9 cellular contexts compared by ENCODE assay signal in the genomic region with DNA sequence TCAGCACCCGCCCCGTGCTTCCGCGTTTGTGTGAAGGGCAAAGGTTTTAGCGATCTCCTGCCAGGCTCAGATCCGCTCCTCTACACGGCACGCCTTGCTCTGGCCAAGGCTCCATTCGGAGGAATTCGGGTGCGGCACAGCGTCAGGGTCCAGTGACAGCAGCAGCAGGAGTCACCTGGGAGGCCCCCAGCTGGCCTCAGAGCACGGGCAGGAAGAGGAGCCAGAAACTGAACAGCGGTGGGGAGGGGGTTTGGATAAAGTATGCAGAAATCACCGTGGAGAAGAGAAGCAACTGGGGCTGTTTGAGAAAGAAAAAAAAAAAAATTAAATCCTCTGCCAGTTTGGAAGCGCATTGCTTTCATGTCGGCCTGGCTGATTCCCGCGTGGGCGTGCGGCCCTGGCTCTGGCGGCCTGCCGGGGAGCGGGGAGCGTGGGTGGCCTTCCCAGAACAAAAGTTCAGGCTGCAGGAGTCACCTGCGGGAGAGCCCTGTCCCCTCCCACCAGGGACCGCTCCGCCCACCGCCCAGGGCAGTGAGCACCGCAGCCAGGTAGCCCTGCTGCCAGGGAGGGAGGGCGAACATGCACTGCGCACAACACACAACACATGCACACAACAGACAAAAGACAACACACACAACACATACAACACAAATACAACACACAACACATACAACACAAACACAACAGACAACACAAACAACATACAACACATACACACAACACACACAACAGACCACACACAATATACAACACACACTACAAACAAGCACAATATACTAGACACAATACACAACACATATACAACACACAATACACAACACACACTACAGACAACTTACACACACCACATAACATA.
DNase-seq lines count a peak whose midpoint lies in the region; ATAC-seq and TF ChIP-seq lines count a peak whose summit lies in the region.
"Had no signal": no experiment of that assay in that cellular context is flagged by ENCODE, and none has a peak within 500 bp of the region (broad histone marks: within the 10 kb centered on the region; RNA-seq: fewer than 3 reads in every experiment).

No MANE protein-coding gene starts in this region.

- 60% methylated on average over 24 of the region's 32 CpGs for WGBS in SK-N-SH (ENCODE audit: low lambda C conversion rate)

- H3K4me1 ChIP-seq in SK-N-SH (ENCODE audit: control insufficient read depth in 1 of 2, insufficient read depth in 2 of 2, low read depth in 1 of 2, low read length in 1 of 2) (peaks cover 0 to 14% of the 10 kb centered on the region in 2 experiments; a peak in 1 of 4 replicates), parathyroid adenoma (peaks cover 70% of the 10 kb centered on the region)

- H4K20me1 ChIP-seq in SK-N-SH (ENCODE audit: insufficient read depth): no peaks in the 10 kb centered on the region

- H3K9ac ChIP-seq in SK-N-SH (no peak overlapping the region), parathyroid adenoma (no peak overlapping the region)

- POLR2A ChIA-PET in SK-N-SH (lab: Yijun Ruan, JAX): no interaction called here

- H3K9me3 ChIP-seq in SK-N-SH (no peaks in the 10 kb centered on the region), parathyroid adenoma (ENCODE audit: control insufficient read depth, low read length) (no peaks in the 10 kb centered on the region)

- H3K79me2 ChIP-seq in SK-N-SH (ENCODE audit: insufficient read depth): no peaks in the 10 kb centered on the region
- no peaks in the 10 kb centered on the region for H3K79me2 ChIP-seq in parathyroid adenoma

- H3K4me3 ChIP-seq in SK-N-SH (ENCODE audit: low read depth in 2 of 2, low read length in 1 of 2) (no peak overlapping the region), parathyroid adenoma (ENCODE audit: low read depth, low read length) (peak overlapping the region; percentile 48)

- no peak for TF ChIP-seq CTCF in SK-N-SH (IDR thresholded peaks at IDR 0.05)
- TF ChIP-seq CTCF in parathyroid adenoma (IDR thresholded peaks at IDR 0.05): no peak

- no peaks in the 10 kb centered on the region for H3K9me2 ChIP-seq in SK-N-SH

- no peak for ATAC-seq in GM18519 (IDR thresholded peaks at IDR 0.05; ENCODE audit: low FRiP score, unreplicated experiment)
- no peak for ATAC-seq in GM21825 (IDR thresholded peaks at IDR 0.05; ENCODE audit: unreplicated experiment)

- no peak overlapping the region for H3K27ac ChIP-seq in SK-N-SH (ENCODE audit: low read depth in 2 of 2, low read length in 1 of 2)
- H3K27ac ChIP-seq in parathyroid adenoma: peak overlapping the region; percentile 99
- H3K27ac ChIP-seq: C4-2B had no signal

- no peak overlapping the region for H3K4me2 ChIP-seq in SK-N-SH
- H3K4me2 ChIP-seq in parathyroid adenoma (ENCODE audit: low read length): peak overlapping the region; percentile 81

- CTCF ChIA-PET in SK-N-SH (lab: Yijun Ruan, JAX): no interaction called here

- H3K27me3 ChIP-seq in SK-N-SH (ENCODE audit: insufficient read depth) (no peaks in the 10 kb centered on the region), parathyroid adenoma (ENCODE audit: control insufficient read depth, insufficient read depth, low read length) (no peaks in the 10 kb centered on the region)

- DNase-seq in SIG-M5 treated with dmso at 0.1 percent for 504 hours (lab: John Stamatoyannopoulos, UW; ENCODE audit: unreplicated experiment) (peak; percentile 18), SIG-M5 (lab: John Stamatoyannopoulos, UW) (no peak), SK-N-SH (peak; percentile 61), glomerular visceral epithelial cell (ENCODE audit: extremely low spot score) (peak; percentile 42), SW 1271 (lab: John Stamatoyannopoulos, UW) (no peak)

- TF ChIP-seq EP300 in SK-N-SH (IDR thresholded peaks at IDR 0.05; ENCODE audit: borderline replicate concordance in 1 of 2, low read depth in 1 of 2, low read length in 1 of 2): no peak

- H3K36me3 ChIP-seq in SK-N-SH (replicated peaks in 1 of 2; ENCODE audit: control insufficient read depth in 1 of 2, insufficient read depth in 2 of 2, low read length in 1 of 2): no peaks in the 10 kb centered on the region
- no peaks in the 10 kb centered on the region for H3K36me3 ChIP-seq in parathyroid adenoma (ENCODE audit: control insufficient read depth, insufficient read depth, low read length)

- no peaks in the 10 kb centered on the region for H3F3A ChIP-seq in SK-N-SH (replicated peaks; ENCODE audit: insufficient read depth)

- TF ChIP-seq RAD21 in SK-N-SH (IDR thresholded peaks at IDR 0.05; ENCODE audit: low read length): no peak

- H2AFZ ChIP-seq in SK-N-SH (ENCODE audit: low read depth) (no peak overlapping the region), parathyroid adenoma (peak overlapping the region; percentile 73)

TF ChIP-seq in SK-N-SH, 30 proteins besides CTCF, POLR2A, EP300 and RAD21:
- TF ChIP-seq SIN3A (IDR thresholded peaks at IDR 0.05; ENCODE audit: borderline replicate concordance, low read depth, low read length): no peak
- TF ChIP-seq YY1 (IDR thresholded peaks at IDR 0.05; ENCODE audit: low read depth): no peak
- no peak for TF ChIP-seq FOXJ3 (CRISPR knock-in tag; IDR thresholded peaks at IDR 0.05)
- no peak for TF ChIP-seq TEAD4 (IDR thresholded peaks at IDR 0.05; ENCODE audit: borderline replicate concordance, insufficient read depth)
- no peak for TF ChIP-seq TAF1 (IDR thresholded peaks at IDR 0.05; ENCODE audit: borderline replicate concordance, low read depth, low read length)
- no peak for TF ChIP-seq NRF1 (IDR thresholded peaks at IDR 0.05; ENCODE audit: low read depth, low read length)
- TF ChIP-seq POLR2AphosphoS5 (IDR thresholded peaks at IDR 0.05; ENCODE audit: low read depth, low read length): no peak
- TF ChIP-seq RFX5 (IDR thresholded peaks at IDR 0.05; ENCODE audit: low read length): no peak
- no peak for TF ChIP-seq CHD2 (IDR thresholded peaks at IDR 0.05; ENCODE audit: low read length, partially characterized antibody)
- no peak for TF ChIP-seq GABPA (IDR thresholded peaks at IDR 0.05; ENCODE audit: low read depth)
- TF ChIP-seq, protein P1, sequence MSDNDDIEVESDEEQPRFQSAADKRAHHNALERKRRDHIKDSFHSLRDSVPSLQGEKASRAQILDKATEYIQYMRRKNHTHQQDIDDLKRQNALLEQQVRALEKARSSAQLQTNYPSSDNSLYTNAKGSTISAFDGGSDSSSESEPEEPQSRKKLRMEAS (IDR thresholded peaks at IDR 0.05; ENCODE audit: low read depth): no peak
- TF ChIP-seq, protein P2, sequence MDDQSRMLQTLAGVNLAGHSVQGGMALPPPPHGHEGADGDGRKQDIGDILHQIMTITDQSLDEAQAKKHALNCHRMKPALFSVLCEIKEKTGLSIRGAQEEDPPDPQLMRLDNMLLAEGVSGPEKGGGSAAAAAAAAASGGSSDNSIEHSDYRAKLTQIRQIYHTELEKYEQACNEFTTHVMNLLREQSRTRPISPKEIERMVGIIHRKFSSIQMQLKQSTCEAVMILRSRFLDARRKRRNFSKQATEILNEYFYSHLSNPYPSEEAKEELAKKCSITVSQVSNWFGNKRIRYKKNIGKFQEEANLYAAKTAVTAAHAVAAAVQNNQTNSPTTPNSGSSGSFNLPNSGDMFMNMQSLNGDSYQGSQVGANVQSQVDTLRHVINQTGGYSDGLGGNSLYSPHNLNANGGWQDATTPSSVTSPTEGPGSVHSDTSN (IDR thresholded peaks at IDR 0.05): no peak
- no peak for TF ChIP-seq ELF1 (IDR thresholded peaks at IDR 0.05)
- TF ChIP-seq USF2 (IDR thresholded peaks at IDR 0.05; ENCODE audit: borderline replicate concordance, low read depth, low read length): no peak
- no peak for TF ChIP-seq GATA2 (CRISPR knock-in tag; IDR thresholded peaks at IDR 0.05)
- no peak for TF ChIP-seq JUND (IDR thresholded peaks at IDR 0.05)

Comparison
In these comparisons a context has a peak if more than half of its experiments do, and no peak if none do; other contexts are left out.
1. DNase-seq: peak in SIG-M5 treated with dmso at 0.1 percent for 504 hours (single experiment), SK-N-SH (single experiment) and glomerular visceral epithelial cell (single experiment); none in SIG-M5 (single experiment) and SW 1271 (0 of 2).